Comparison of ENCODE assay signal across 34 cellular contexts in genomic region chr11:1949302-1949701, GRCh38. TPM values are rescaled to one million over a fixed set of nuclear protein-coding genes. Genes with fewer than 3 reads are reported as not detected.
"Had no signal": no experiment of that assay in that cellular context is flagged by ENCODE, and none has a peak within 500 bp of the region (broad histone marks: within the 10 kb centered on the region; RNA-seq: fewer than 3 reads in every experiment).

No MANE protein-coding gene starts in this region.

- H3K27me3 Mint-ChIP-seq: naive thymus-derived CD4-positive, alpha-beta T cell; stimulated activated naive CD8-positive, alpha-beta T cell treated with anti-CD3 and anti-CD28 coated beads, Interleukin-15, amount 100 ng/mL, for 72 hours had no signal

- H3K4me3 Mint-ChIP-seq: naive thymus-derived CD4-positive, alpha-beta T cell; nephron; neural progenitor cell; stimulated activated naive CD8-positive, alpha-beta T cell treated with anti-CD3 and anti-CD28 coated beads, Interleukin-15, amount 100 ng/mL, for 72 hours had no signal

- H3K27ac ChIP-seq: coronary artery, esophagus squamous epithelium, heart right ventricle, neural progenitor cell, prostate gland, suprapubic skin, transverse colon, vagina had no signal

- H3K9ac ChIP-seq: neural progenitor cell had no signal

- H3K9me3 Mint-ChIP-seq: naive thymus-derived CD4-positive, alpha-beta T cell; nephron; neural progenitor cell; stimulated activated naive CD8-positive, alpha-beta T cell treated with anti-CD3 and anti-CD28 coated beads, Interleukin-15, amount 100 ng/mL, for 72 hours had no signal

- H3K9me3 ChIP-seq: esophagus squamous epithelium, heart right ventricle, prostate gland, suprapubic skin, transverse colon, vagina had no signal

- H3K36me3 Mint-ChIP-seq: naive thymus-derived CD4-positive, alpha-beta T cell; neural progenitor cell had no signal

- H3K27me3 ChIP-seq: esophagus squamous epithelium, heart right ventricle, neural progenitor cell, suprapubic skin, transverse colon, vagina had no signal

- ATAC-seq: left colon; naive thymus-derived CD4-positive, alpha-beta T cell; stimulated activated naive CD8-positive, alpha-beta T cell treated with anti-CD3 and anti-CD28 coated beads, Interleukin-15, amount 100 ng/mL, for 72 hours had no signal

- H3K27ac Mint-ChIP-seq: naive thymus-derived CD4-positive, alpha-beta T cell; nephron; neural progenitor cell; stimulated activated naive CD8-positive, alpha-beta T cell treated with anti-CD3 and anti-CD28 coated beads, Interleukin-15, amount 100 ng/mL, for 72 hours had no signal

- DNase-seq: dermis blood vessel endothelial cell; effector memory CD4-positive, alpha-beta T cell; erythroblast; esophagus squamous epithelium; foreskin melanocyte; glutamatergic neuron; heart right ventricle; hippocampal formation; kidney glomerular epithelial cell; left colon; mammary epithelial cell; mesendoderm; midbrain; naive thymus-derived CD4-positive, alpha-beta T cell; small intestine; stimulated activated CD4-positive, alpha-beta T cell treated with anti-CD3 and anti-CD28 coated beads, Interleukin-12 subunit alpha, Interleukin-12 subunit beta, amount 100 ng/mL, for 4 hours; stimulated activated CD4-positive, alpha-beta T cell treated with anti-CD3 and anti-CD28 coated beads, Interleukin-1b, Interleukin-23, amount 100 ng/mL, for 48 hours; stimulated activated CD4-positive, alpha-beta T cell treated with anti-CD3 and anti-CD28 coated beads, Interleukin-4, amount 100 ng/mL, for 1 hour; stimulated activated CD8-positive, alpha-beta memory T cell treated with anti-CD3 and anti-CD28 coated beads, Interleukin-4, amount 100 ng/mL, for 48 hours; stimulated activated naive CD4-positive, alpha-beta T cell; stimulated activated naive CD8-positive, alpha-beta T cell treated with anti-CD3 and anti-CD28 coated beads, Interleukin-15, amount 100 ng/mL, for 72 hours; transverse colon had no signal

- FAIRE-seq: endometrium, islet of Langerhans, small intestine had no signal

- H3K4me1 ChIP-seq: neural progenitor cell, prostate gland, transverse colon, vagina had no signal

- H3K4me1 Mint-ChIP-seq: naive thymus-derived CD4-positive, alpha-beta T cell; neural progenitor cell; stimulated activated naive CD8-positive, alpha-beta T cell treated with anti-CD3 and anti-CD28 coated beads, Interleukin-15, amount 100 ng/mL, for 72 hours had no signal

- H3K36me3 ChIP-seq: esophagus squamous epithelium, heart right ventricle, neural progenitor cell, prostate gland, suprapubic skin, transverse colon, vagina had no signal

- H3K4me3 ChIP-seq: coronary artery, esophagus squamous epithelium, heart right ventricle, neural progenitor cell, prostate gland, suprapubic skin, transverse colon, vagina had no signal

RNA-seq across cellular contexts. Expression of gene TNNT3, which starts 29.8 kb away (rescaled TPM):
- total RNA-seq: dermis blood vessel endothelial cell, mammary epithelial cell, osteoblast had no signal
- polyA plus RNA-seq: mammary epithelial cell had no signal

RNA-seq across cellular contexts. Expression of gene H19, which starts 48.3 kb away (rescaled TPM):
- polyA plus RNA-seq: naive thymus-derived CD4-positive, alpha-beta T cell had no signal

RNA-seq across cellular contexts. Expression of gene PRR33, which starts 57.6 kb away (rescaled TPM):
- total RNA-seq: dermis blood vessel endothelial cell, esophagus squamous epithelium, left colon, liver, mammary epithelial cell, mucosa of gallbladder, osteoblast, suprapubic skin, transverse colon, ureter, vagina had no signal
- polyA plus RNA-seq: liver, mammary epithelial cell had no signal
